10 cellular contexts compared by ENCODE assay signal in the genomic region with DNA sequence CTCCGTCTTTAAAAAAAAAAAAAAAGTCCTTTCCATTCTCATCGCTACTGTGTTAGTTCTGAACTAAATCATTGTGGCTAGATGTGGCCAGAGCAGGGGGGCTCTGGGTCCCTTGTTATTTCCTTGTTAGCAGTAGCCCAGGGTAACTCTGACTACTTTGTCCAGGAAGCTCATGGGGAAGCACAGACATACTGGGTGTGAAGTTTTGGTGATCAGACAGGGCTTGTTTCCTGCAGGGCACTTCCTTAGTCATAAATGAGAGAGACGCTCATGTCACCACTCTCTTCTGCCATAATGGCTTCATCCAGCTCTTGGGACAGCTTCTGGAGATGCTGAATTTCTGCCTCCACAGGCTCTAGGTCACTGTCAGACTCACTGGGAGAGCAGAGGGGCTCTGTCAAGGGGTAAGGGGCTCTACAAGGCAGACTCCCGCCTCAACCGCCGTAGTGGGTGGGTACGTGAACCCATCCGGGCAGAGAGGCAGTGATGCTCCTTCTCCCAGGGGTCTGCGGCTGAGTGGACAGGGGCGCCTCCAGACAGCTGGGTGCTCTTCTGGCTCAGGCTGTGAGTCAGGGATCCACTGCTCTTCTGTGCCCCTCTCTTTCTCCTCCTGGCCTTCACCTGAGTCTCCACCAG. TPM values are rescaled to one million over a fixed set of nuclear protein-coding genes. Genes with fewer than 3 reads are reported as not detected.
DNase-seq lines count a peak whose midpoint lies in the region; ATAC-seq, FAIRE-seq and TF ChIP-seq lines count a peak whose summit lies in the region.
"Had no signal": no experiment of that assay in that cellular context is flagged by ENCODE, and none has a peak within 500 bp of the region (broad histone marks: within the 10 kb centered on the region; RNA-seq: fewer than 3 reads in every experiment).

No MANE protein-coding gene starts in this region.

- FAIRE-seq in kidney (lab: Jason Lieb, UNC) = no peak

- H4K20me1 ChIP-seq in neural progenitor cell (ENCODE audit: low read depth) = no peaks in the 10 kb centered on the region

- H3K79me2 ChIP-seq in neural progenitor cell (ENCODE audit: low read depth) = peaks cover 65% of the 10 kb centered on the region

- peaks cover 19% of the 10 kb centered on the region for H3K9me3 Mint-ChIP-seq in activated naive CD8-positive, alpha-beta T cell treated with anti-CD3 and anti-CD28 coated beads for 36 hours
- H3K9me3 Mint-ChIP-seq in stimulated activated effector memory CD8-positive, alpha-beta T cell treated with anti-CD3 and anti-CD28 coated beads, Interleukin-12 subunit alpha, Interleukin-12 subunit beta, amount 100 ng/mL, for 72 hours = peaks cover 4% of the 10 kb centered on the region
- H3K9me3 Mint-ChIP-seq in neural progenitor cell = peaks cover 10% of the 10 kb centered on the region

- H3F3A ChIP-seq in neural progenitor cell (ENCODE audit: low read depth) = no peaks in the 10 kb centered on the region

- H3K4me1 Mint-ChIP-seq in activated naive CD8-positive, alpha-beta T cell treated with anti-CD3 and anti-CD28 coated beads for 36 hours = peaks cover 78% of the 10 kb centered on the region
- peaks cover 79% of the 10 kb centered on the region for H3K4me1 Mint-ChIP-seq in stimulated activated effector memory CD8-positive, alpha-beta T cell treated with anti-CD3 and anti-CD28 coated beads, Interleukin-12 subunit alpha, Interleukin-12 subunit beta, amount 100 ng/mL, for 72 hours
- H3K4me1 Mint-ChIP-seq in neural progenitor cell = peaks cover 14% of the 10 kb centered on the region

- TF ChIP-seq CTCF in kidney (IDR thresholded peaks at IDR 0.05; ENCODE audit: borderline replicate concordance, extremely low read depth, insufficient read depth) (no peak), neural progenitor cell (IDR thresholded peaks at IDR 0.05) (no peak)

- H3K4me3 ChIP-seq in kidney (ENCODE audit: low read length in 2 of 2) (no peak overlapping the region), neural progenitor cell (no peak overlapping the region)

- H3K27ac Mint-ChIP-seq in activated naive CD8-positive, alpha-beta T cell treated with anti-CD3 and anti-CD28 coated beads for 36 hours = peak overlapping the region; percentile 87
- peak overlapping the region; percentile 86 for H3K27ac Mint-ChIP-seq in stimulated activated effector memory CD8-positive, alpha-beta T cell treated with anti-CD3 and anti-CD28 coated beads, Interleukin-12 subunit alpha, Interleukin-12 subunit beta, amount 100 ng/mL, for 72 hours
- no peak overlapping the region for H3K27ac Mint-ChIP-seq in neural progenitor cell

- no peak overlapping the region for H3K4me2 ChIP-seq in neural progenitor cell
- H3K4me2 ChIP-seq: KMS-11 had no signal

- H3K4me1 ChIP-seq in kidney (ENCODE audit: control insufficient read depth in 1 of 2, insufficient read depth in 1 of 2, low read depth in 1 of 2, low read length in 2 of 2) (peaks cover 0 to 2% of the 10 kb centered on the region in 2 donors), neural progenitor cell (peaks cover 8% of the 10 kb centered on the region)

- H3K9ac ChIP-seq in kidney (ENCODE audit: low read length in 2 of 2) (no peak overlapping the region), neural progenitor cell (no peak overlapping the region)
- H3K9ac ChIP-seq: KMS-11 had no signal

- no peak overlapping the region for H3K27ac ChIP-seq in kidney (ENCODE audit: low read depth in 2 of 2, low read length in 2 of 2)
- no peak overlapping the region for H3K27ac ChIP-seq in neural progenitor cell
- H3K27ac ChIP-seq: KMS-11 had no signal

- ATAC-seq in HG03460 (IDR thresholded peaks at IDR 0.05; ENCODE audit: unreplicated experiment) = peak; percentile 87
- peak; percentile 98 for ATAC-seq in stimulated activated effector memory CD8-positive, alpha-beta T cell treated with anti-CD3 and anti-CD28 coated beads, Interleukin-12 subunit alpha, Interleukin-12 subunit beta, amount 100 ng/mL, for 72 hours

- H3K36me3 Mint-ChIP-seq in activated naive CD8-positive, alpha-beta T cell treated with anti-CD3 and anti-CD28 coated beads for 36 hours = peaks cover 44% of the 10 kb centered on the region
- H3K36me3 Mint-ChIP-seq in stimulated activated effector memory CD8-positive, alpha-beta T cell treated with anti-CD3 and anti-CD28 coated beads, Interleukin-12 subunit alpha, Interleukin-12 subunit beta, amount 100 ng/mL, for 72 hours = peaks cover 29% of the 10 kb centered on the region
- peaks cover 19% of the 10 kb centered on the region for H3K36me3 Mint-ChIP-seq in neural progenitor cell

- peak; percentile 63 for DNase-seq in activated CD4-positive, alpha-beta T cell treated with anti-CD3 and anti-CD28 coated beads for 48 hours
- DNase-seq in activated CD4-positive, alpha-beta T cell treated with anti-CD3 and anti-CD28 coated beads, Interleukin-2, amount 50 U/mL, for 4 hours = no peak
- DNase-seq in activated naive CD8-positive, alpha-beta T cell treated with anti-CD3 and anti-CD28 coated beads for 36 hours = peak; percentile 72
- DNase-seq in stimulated activated effector memory CD8-positive, alpha-beta T cell treated with anti-CD3 and anti-CD28 coated beads, Interleukin-12 subunit alpha, Interleukin-12 subunit beta, amount 100 ng/mL, for 72 hours (ENCODE audit: low spot score in 2 of 2) = peak; percentile 48 to 86
- DNase-seq in kidney = no peak
- no peak for DNase-seq in neural progenitor cell (ENCODE audit: low spot score)
- no peak for DNase-seq in NCI-H1092 treated with DMSO at 0.1 percent for 48 hours (lab: John Stamatoyannopoulos, UW)
- DNase-seq: nucleus accumbens had no signal

- H2AFZ ChIP-seq in neural progenitor cell (replicated peaks) = no peak overlapping the region

- H3K9me3 ChIP-seq in kidney (ENCODE audit: control insufficient read depth in 1 of 2, low read length in 2 of 2) (no peaks in the 10 kb centered on the region), neural progenitor cell (ENCODE audit: low read depth) (no peaks in the 10 kb centered on the region)

- H3K27me3 ChIP-seq in neural progenitor cell = no peaks in the 10 kb centered on the region

- intact Hi-C loops in kidney (cut with DNase I) = no loop called here

- H3K4me3 Mint-ChIP-seq in activated naive CD8-positive, alpha-beta T cell treated with anti-CD3 and anti-CD28 coated beads for 36 hours = peak overlapping the region; percentile 42
- H3K4me3 Mint-ChIP-seq in stimulated activated effector memory CD8-positive, alpha-beta T cell treated with anti-CD3 and anti-CD28 coated beads, Interleukin-12 subunit alpha, Interleukin-12 subunit beta, amount 100 ng/mL, for 72 hours = peak overlapping the region; percentile 50
- H3K4me3 Mint-ChIP-seq in neural progenitor cell = no peak overlapping the region

- H3K27me3 Mint-ChIP-seq in activated naive CD8-positive, alpha-beta T cell treated with anti-CD3 and anti-CD28 coated beads for 36 hours = no peaks in the 10 kb centered on the region
- H3K27me3 Mint-ChIP-seq in neural progenitor cell (ENCODE audit: insufficient read depth, low read depth) = no peaks in the 10 kb centered on the region

- H3K36me3 ChIP-seq in kidney (ENCODE audit: control insufficient read depth in 1 of 2, insufficient read depth in 2 of 2, low read length in 2 of 2) (no peaks in the 10 kb centered on the region), neural progenitor cell (no peaks in the 10 kb centered on the region)

RNA-seq across cellular contexts. Expression of a gene that starts 12.9 kb away (rescaled TPM):
- total RNA-seq in activated naive CD8-positive, alpha-beta T cell treated with anti-CD3 and anti-CD28 coated beads for 36 hours = 10 to 100 TPM; 41.8 to 45.1 TPM
- 38.9 TPM for total RNA-seq in kidney
- polyA plus RNA-seq in kidney (ENCODE audit: insufficient read depth, low read depth, low replicate concordance) = 27.8 TPM
- 20.6 and 25.8 TPM in 2 replicates for total RNA-seq in neural progenitor cell (ENCODE audit: low replicate concordance)

Comparison
In these comparisons a context has a peak if more than half of its experiments do, and no peak if none do; other contexts are left out.
1. DNase-seq: peak in activated CD4-positive, alpha-beta T cell treated with anti-CD3 and anti-CD28 coated beads for 48 hours (single experiment), activated naive CD8-positive, alpha-beta T cell treated with anti-CD3 and anti-CD28 coated beads for 36 hours (single experiment) and stimulated activated effector memory CD8-positive, alpha-beta T cell treated with anti-CD3 and anti-CD28 coated beads, Interleukin-12 subunit alpha, Interleukin-12 subunit beta, amount 100 ng/mL, for 72 hours (2 of 2); none in activated CD4-positive, alpha-beta T cell treated with anti-CD3 and anti-CD28 coated beads, Interleukin-2, amount 50 U/mL, for 4 hours (0 of 2), kidney (single experiment), neural progenitor cell (single experiment) and NCI-H1092 treated with DMSO at 0.1 percent for 48 hours (single experiment).